13 cellular contexts compared by ENCODE assay signal in genomic region chr3:45603226-45603625, GRCh38. TPM values are rescaled to one million over a fixed set of nuclear protein-coding genes. Genes with fewer than 3 reads are reported as not detected.
A peak's percentile ranks its signal among the peaks of the same experiment; 100 is the strongest.
DNase-seq lines count a peak whose midpoint lies in the region.
"Had no signal": no experiment of that assay in that cellular context is flagged by ENCODE, and none has a peak within 500 bp of the region (broad histone marks: within the 10 kb centered on the region; RNA-seq: fewer than 3 reads in every experiment).

No MANE protein-coding gene starts in this region.

- H3K4me3 ChIP-seq in skeletal muscle tissue (ENCODE audit: low read length in 3 of 3) = no peak overlapping the region

- H3K9ac ChIP-seq in skeletal muscle tissue (ENCODE audit: low read depth in 1 of 3, low read length in 3 of 3) = peak overlapping the region in 1 of 3 donors; percentile 0

- peaks cover 90 to 96% (median 96%) of the 10 kb centered on the region in 3 donors for H3K4me1 ChIP-seq in skeletal muscle tissue (ENCODE audit: control insufficient read depth in 3 of 3, insufficient read depth in 3 of 3, low read length in 3 of 3)

- peaks cover 0 to 2% (median 0%) of the 10 kb centered on the region in 3 donors for H3K36me3 ChIP-seq in skeletal muscle tissue (ENCODE audit: control insufficient read depth in 3 of 3, insufficient read depth in 3 of 3, low read length in 3 of 3)

- no peaks in the 10 kb centered on the region for H3K27me3 ChIP-seq in skeletal muscle tissue (ENCODE audit: control insufficient read depth in 3 of 3, insufficient read depth in 3 of 3, low read length in 3 of 3)

- no peaks in the 10 kb centered on the region for H3K9me3 ChIP-seq in skeletal muscle tissue (ENCODE audit: control insufficient read depth in 3 of 3, low read length in 3 of 3)

- H3K27ac ChIP-seq in skeletal muscle tissue (ENCODE audit: low read depth, low read length) = peak overlapping the region; percentile 87

- DNase-seq in NCI-H1694 (lab: John Stamatoyannopoulos, UW) (peak; percentile 71), NCI-H2171 treated with DMSO at 0.1 percent for 48 hours (lab: John Stamatoyannopoulos, UW) (peak; percentile 71), mesenteric fat pad (ENCODE audit: low spot score) (peak; percentile 55), NCI-H82 treated with DMSO at 0.1 percent for 48 hours (lab: John Stamatoyannopoulos, UW; ENCODE audit: unreplicated experiment) (no peak), nucleus accumbens (lab: John Stamatoyannopoulos, UW) (no peak), AG08395 (ENCODE audit: low spot score) (no peak)
- DNase-seq: DMS79 treated with DMSO at 0.1 percent for 48 hours, H7, HFFc6, KG1, MV-4-11, NCI-H1930 had no signal

RNA-seq across cellular contexts. Expression of gene LIMD1, which starts 8.7 kb away (rescaled TPM):
- total RNA-seq in mesenteric fat pad = 26.5 TPM
- 16.2 TPM for total RNA-seq in skeletal muscle tissue

Comparison
In these comparisons a context has a peak if more than half of its experiments do, and no peak if none do; other contexts are left out.
1. DNase-seq: peak in NCI-H1694 (single experiment), NCI-H2171 treated with DMSO at 0.1 percent for 48 hours (single experiment) and mesenteric fat pad (single experiment); none in NCI-H82 treated with DMSO at 0.1 percent for 48 hours (single experiment), nucleus accumbens (0 of 56) and AG08395 (single experiment).